Comparison of ENCODE assay signal across 6 cellular contexts in the genomic region with DNA sequence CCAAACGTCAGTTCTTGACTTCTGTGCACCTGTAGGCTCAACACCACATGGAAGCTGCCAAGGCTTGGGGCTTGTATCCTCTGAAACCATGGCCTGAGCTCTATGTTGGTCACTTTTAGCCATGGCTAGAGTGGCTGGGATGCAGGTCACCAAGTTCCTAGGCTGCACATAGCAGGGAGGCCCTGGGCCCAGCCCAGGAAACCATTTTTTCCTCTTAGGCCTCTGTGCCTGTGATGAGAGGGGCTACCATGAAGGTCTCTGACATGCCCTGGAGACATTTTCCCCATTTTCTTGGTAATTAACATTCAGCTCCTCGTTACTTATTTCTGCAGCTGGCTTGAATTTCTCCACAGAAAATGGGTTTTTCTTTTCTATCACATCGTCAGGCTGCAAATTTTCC. TPM values are rescaled to one million over a fixed set of nuclear protein-coding genes. Genes with fewer than 3 reads are reported as not detected.
"Had no signal": no experiment of that assay in that cellular context is flagged by ENCODE, and none has a peak within 500 bp of the region (broad histone marks: within the 10 kb centered on the region; RNA-seq: fewer than 3 reads in every experiment).

No MANE protein-coding gene starts in this region.

RNA-seq across cellular contexts. Expression of gene ITGB3, which starts 15.3 kb away (rescaled TPM):
- total RNA-seq: NCI-H460, OCI-LY7 had no signal

RNA-seq across cellular contexts. Expression of gene MYL4, which starts 59.8 kb away (rescaled TPM):
- total RNA-seq: MCF 10A, NCI-H460, PC-9, RPMI7951, SK-MEL-5 had no signal
